ENCODE assay signal across 1 cellular context in the genomic region with DNA sequence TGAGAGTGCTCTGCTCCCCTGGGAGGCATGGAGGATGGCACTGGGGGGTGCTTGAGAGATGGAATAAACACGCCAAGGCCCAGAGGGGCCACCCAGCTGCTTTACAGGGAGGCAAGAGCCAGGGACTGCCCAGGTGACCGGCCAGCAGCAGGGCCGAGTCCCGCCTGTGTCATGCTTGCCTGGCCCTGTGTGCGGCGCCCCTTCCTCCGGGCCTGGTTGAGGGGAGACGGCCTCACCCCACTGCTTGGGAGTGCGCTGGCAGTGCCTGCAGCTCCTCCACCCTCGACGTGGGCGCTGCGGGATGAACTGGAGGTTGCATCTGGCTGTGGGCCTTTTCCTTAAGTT.
TF ChIP-seq lines count a peak whose summit lies in the region.

No MANE protein-coding gene starts in this region.

TF ChIP-seq in H1, 55 proteins besides CTCF, POLR2A, EP300 and RAD21:
- TF ChIP-seq SRF (IDR thresholded peaks at IDR 0.05; ENCODE audit: low read depth, low read length) (no peak), GABPA (IDR thresholded peaks at IDR 0.05; ENCODE audit: borderline replicate concordance, insufficient read depth, low read length) (no peak), TAF7 (optimal IDR thresholded peaks at IDR 0.05; ENCODE audit: borderline replicate concordance, low read depth, low read length) (no peak), SAP30 (IDR thresholded peaks at IDR 0.05; ENCODE audit: insufficient read depth, insufficient replicate concordance, low read length) (no peak), RNF2 (IDR thresholded peaks at IDR 0.05; ENCODE audit: borderline replicate concordance, low read depth, low read length, missing control alignments, poor library complexity, severe bottlenecking) (no peak), TCF12 (IDR thresholded peaks at IDR 0.05; ENCODE audit: low read depth, low read length) (no peak), NRF1 (IDR thresholded peaks at IDR 0.05; ENCODE audit: low read depth, low read length) (no peak), POU5F1 (IDR thresholded peaks at IDR 0.05; ENCODE audit: low read depth, low read length) (no peak), CHD2 (IDR thresholded peaks at IDR 0.05; ENCODE audit: low read length) (no peak), SIRT6 (IDR thresholded peaks at IDR 0.05; ENCODE audit: low read length) (no peak), PHF8 (conservative IDR thresholded peaks at IDR 0.05; ENCODE audit: low read depth, low read length) (no peak), CBX5 (IDR thresholded peaks at IDR 0.05; ENCODE audit: low read depth, low read length) (no peak), HDAC2 (IDR thresholded peaks at IDR 0.05; ENCODE audit: borderline replicate concordance in 1 of 2, low read depth in 2 of 2, low read length in 2 of 2) (no peak), SP1 (IDR thresholded peaks at IDR 0.05; ENCODE audit: low read depth, low read length) (no peak), ZNF274 (IDR thresholded peaks at IDR 0.05; ENCODE audit: borderline replicate concordance, extremely low read depth, low read length) (no peak)
- TF ChIP-seq, protein P1, sequence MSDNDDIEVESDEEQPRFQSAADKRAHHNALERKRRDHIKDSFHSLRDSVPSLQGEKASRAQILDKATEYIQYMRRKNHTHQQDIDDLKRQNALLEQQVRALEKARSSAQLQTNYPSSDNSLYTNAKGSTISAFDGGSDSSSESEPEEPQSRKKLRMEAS (IDR thresholded peaks at IDR 0.05) = no peak
- TF ChIP-seq, protein P2, sequence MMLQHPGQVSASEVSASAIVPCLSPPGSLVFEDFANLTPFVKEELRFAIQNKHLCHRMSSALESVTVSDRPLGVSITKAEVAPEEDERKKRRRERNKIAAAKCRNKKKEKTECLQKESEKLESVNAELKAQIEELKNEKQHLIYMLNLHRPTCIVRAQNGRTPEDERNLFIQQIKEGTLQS (IDR thresholded peaks at IDR 0.05; ENCODE audit: insufficient read depth, low read depth, low read length) = no peak
- TF ChIP-seq, protein P3, sequence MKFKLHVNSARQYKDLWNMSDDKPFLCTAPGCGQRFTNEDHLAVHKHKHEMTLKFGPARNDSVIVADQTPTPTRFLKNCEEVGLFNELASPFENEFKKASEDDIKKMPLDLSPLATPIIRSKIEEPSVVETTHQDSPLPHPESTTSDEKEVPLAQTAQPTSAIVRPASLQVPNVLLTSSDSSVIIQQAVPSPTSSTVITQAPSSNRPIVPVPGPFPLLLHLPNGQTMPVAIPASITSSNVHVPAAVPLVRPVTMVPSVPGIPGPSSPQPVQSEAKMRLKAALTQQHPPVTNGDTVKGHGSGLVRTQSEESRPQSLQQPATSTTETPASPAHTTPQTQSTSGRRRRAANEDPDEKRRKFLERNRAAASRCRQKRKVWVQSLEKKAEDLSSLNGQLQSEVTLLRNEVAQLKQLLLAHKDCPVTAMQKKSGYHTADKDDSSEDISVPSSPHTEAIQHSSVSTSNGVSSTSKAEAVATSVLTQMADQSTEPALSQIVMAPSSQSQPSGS (IDR thresholded peaks at IDR 0.05; ENCODE audit: low read length) = no peak
- TF ChIP-seq, protein P4, sequence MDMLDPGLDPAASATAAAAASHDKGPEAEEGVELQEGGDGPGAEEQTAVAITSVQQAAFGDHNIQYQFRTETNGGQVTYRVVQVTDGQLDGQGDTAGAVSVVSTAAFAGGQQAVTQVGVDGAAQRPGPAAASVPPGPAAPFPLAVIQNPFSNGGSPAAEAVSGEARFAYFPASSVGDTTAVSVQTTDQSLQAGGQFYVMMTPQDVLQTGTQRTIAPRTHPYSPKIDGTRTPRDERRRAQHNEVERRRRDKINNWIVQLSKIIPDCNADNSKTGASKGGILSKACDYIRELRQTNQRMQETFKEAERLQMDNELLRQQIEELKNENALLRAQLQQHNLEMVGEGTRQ (IDR thresholded peaks at IDR 0.05; ENCODE audit: low read length) = no peak
